1 cellular context compared by ENCODE assay signal in the genomic region with DNA sequence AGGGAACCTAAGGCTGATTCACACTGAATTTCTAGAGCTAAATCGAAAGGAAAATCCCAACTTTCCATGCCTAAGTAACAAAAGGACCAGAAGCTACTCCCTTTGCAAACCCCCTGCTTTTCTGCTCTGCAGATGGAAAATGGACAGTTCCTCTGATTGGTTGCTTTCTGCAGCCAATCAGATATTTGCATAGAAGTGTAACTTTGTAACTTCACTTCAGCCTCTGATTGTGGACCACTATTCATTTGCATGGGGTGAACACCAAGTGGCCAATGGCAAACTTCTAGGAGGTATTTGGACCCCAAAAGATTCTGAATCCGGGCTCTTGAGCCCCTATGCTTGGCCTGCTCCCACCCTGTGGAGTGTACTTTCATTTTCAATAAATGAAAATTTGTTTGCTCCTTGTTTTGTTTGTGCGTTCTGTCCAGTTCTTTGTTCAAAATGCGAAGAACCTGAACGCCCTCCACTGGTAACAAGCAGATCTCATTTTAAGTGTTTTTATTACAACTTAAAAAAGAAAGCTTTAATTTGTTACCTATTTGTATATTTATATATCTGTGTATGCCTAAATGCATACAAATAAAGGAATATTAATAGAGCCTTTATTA.
TF ChIP-seq lines count a peak whose summit lies in the region.

No MANE protein-coding gene starts in this region.

TF ChIP-seq in SK-N-SH, 30 proteins besides CTCF, POLR2A, EP300 and RAD21:
- TF ChIP-seq REST (IDR thresholded peaks at IDR 0.05; ENCODE audit: low read depth, low read length), result no peak
- no peak for TF ChIP-seq TEAD4 (IDR thresholded peaks at IDR 0.05; ENCODE audit: borderline replicate concordance, insufficient read depth)
- TF ChIP-seq RFX5 (IDR thresholded peaks at IDR 0.05; ENCODE audit: low read length), result 0 out of 2 replicates have a peak, but pooled peaks have one; percentile 9
- TF ChIP-seq, protein P1, sequence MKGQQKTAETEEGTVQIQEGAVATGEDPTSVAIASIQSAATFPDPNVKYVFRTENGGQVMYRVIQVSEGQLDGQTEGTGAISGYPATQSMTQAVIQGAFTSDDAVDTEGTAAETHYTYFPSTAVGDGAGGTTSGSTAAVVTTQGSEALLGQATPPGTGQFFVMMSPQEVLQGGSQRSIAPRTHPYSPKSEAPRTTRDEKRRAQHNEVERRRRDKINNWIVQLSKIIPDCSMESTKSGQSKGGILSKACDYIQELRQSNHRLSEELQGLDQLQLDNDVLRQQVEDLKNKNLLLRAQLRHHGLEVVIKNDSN (IDR thresholded peaks at IDR 0.05; ENCODE audit: borderline replicate concordance, low read depth), result no peak
- no peak for TF ChIP-seq RCOR1 (IDR thresholded peaks at IDR 0.05; ENCODE audit: low read length)
- TF ChIP-seq YY1 (IDR thresholded peaks at IDR 0.05; ENCODE audit: low read depth), result no peak
- no peak for TF ChIP-seq MEF2A (IDR thresholded peaks at IDR 0.05; ENCODE audit: borderline replicate concordance, low read depth)
- TF ChIP-seq NFIC (IDR thresholded peaks at IDR 0.05; ENCODE audit: borderline replicate concordance), result no peak
- TF ChIP-seq SMC3 (IDR thresholded peaks at IDR 0.05; ENCODE audit: low read depth, low read length), result peak; percentile 50; the same call in 1 of the 2 replicates
TF ChIP-seq in SK-N-SH: peak in this region for 2.
